Comparison of ENCODE assay signal across 1 cellular context in genomic region chr15:74808840-74809229, GRCh38.
TF ChIP-seq lines count a peak whose summit lies in the region.

No MANE protein-coding gene starts in this region.

TF ChIP-seq in K562, 482 proteins besides CTCF, POLR2A, EP300 and RAD21:
- TF ChIP-seq CBX1 (IDR thresholded peaks at IDR 0.05; ENCODE audit: low read depth), result peak; percentile 32; the same call in 1 of the 2 replicates
- no peak for TF ChIP-seq RBM34 (IDR thresholded peaks at IDR 0.05; ENCODE audit: borderline replicate concordance, insufficient read depth, low read length)
- TF ChIP-seq RBM25 (IDR thresholded peaks at IDR 0.05; ENCODE audit: low read depth, low read length, severe bottlenecking), result peak; percentile 78
- TF ChIP-seq SLC30A9 (CRISPR knock-in tag; IDR thresholded peaks at IDR 0.05), result no peak
- 0 out of 4 replicates have a peak, but pooled peaks of 1 of the 2 experiments have one; percentile 17 for TF ChIP-seq RCOR1 (IDR thresholded peaks at IDR 0.05; ENCODE audit: borderline replicate concordance in 1 of 2, low read depth in 2 of 2, low read length in 2 of 2)
- TF ChIP-seq GTF2A2 (tag; IDR thresholded peaks at IDR 0.05), result no peak
- TF ChIP-seq PHB2 (IDR thresholded peaks at IDR 0.05; ENCODE audit: low read depth), result no peak
- TF ChIP-seq HDAC2 (IDR thresholded peaks at IDR 0.05), result 0 out of 2 replicates have a peak, but pooled peaks have one; percentile 50
- TF ChIP-seq HDGF (IDR thresholded peaks at IDR 0.05), result no peak
- peak; percentile 30 to 53; a peak in 2 of 4 replicates for TF ChIP-seq KDM1A (IDR thresholded peaks at IDR 0.05)
- TF ChIP-seq BCOR (IDR thresholded peaks at IDR 0.05), result peak; percentile 92
- TF ChIP-seq, protein P1, sequence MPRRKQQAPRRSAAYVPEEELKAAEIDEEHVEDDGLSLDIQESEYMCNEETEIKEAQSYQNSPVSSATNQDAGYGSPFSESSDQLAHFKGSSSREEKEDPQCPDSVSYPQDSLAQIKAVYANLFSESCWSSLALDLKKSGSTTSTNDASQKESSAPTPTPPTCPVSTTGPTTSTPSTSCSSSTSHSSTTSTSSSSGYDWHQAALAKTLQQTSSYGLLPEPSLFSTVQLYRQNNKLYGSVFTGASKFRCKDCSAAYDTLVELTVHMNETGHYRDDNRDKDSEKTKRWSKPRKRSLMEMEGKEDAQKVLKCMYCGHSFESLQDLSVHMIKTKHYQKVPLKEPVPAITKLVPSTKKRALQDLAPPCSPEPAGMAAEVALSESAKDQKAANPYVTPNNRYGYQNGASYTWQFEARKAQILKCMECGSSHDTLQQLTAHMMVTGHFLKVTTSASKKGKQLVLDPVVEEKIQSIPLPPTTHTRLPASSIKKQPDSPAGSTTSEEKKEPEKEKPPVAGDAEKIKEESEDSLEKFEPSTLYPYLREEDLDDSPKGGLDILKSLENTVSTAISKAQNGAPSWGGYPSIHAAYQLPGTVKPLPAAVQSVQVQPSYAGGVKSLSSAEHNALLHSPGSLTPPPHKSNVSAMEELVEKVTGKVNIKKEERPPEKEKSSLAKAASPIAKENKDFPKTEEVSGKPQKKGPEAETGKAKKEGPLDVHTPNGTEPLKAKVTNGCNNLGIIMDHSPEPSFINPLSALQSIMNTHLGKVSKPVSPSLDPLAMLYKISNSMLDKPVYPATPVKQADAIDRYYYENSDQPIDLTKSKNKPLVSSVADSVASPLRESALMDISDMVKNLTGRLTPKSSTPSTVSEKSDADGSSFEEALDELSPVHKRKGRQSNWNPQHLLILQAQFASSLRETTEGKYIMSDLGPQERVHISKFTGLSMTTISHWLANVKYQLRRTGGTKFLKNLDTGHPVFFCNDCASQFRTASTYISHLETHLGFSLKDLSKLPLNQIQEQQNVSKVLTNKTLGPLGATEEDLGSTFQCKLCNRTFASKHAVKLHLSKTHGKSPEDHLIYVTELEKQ (CRISPR knock-in tag; IDR thresholded peaks at IDR 0.05), result no peak
- peak; percentile 75 for TF ChIP-seq SMARCA5 (IDR thresholded peaks at IDR 0.05)
- no peak for TF ChIP-seq RBM39 (optimal IDR thresholded peaks at IDR 0.05; ENCODE audit: low read depth, low read length)
- 0 out of 2 replicates have a peak, but pooled peaks have one; percentile 30 for TF ChIP-seq ADNP (tag; IDR thresholded peaks at IDR 0.05)
- no peak for TF ChIP-seq CUX1 (CRISPR knock-in tag; IDR thresholded peaks at IDR 0.05)
